ENCODE assay signal across 8 cellular contexts in genomic region chr3:159252772-159253384, GRCh38.
A peak's percentile ranks its signal among the peaks of the same experiment; 100 is the strongest.
DNase-seq lines count a peak whose midpoint lies in the region; ATAC-seq and TF ChIP-seq lines count a peak whose summit lies in the region.

No MANE protein-coding gene starts in this region.

- peak; percentile 48 for TF ChIP-seq CTCF in foreskin fibroblast (IDR thresholded peaks at IDR 0.05; ENCODE audit: low read depth, low read length)

- DNase-seq in GF-D8 (lab: John Stamatoyannopoulos, UW) (peak; percentile 6), HT1080 (ENCODE audit: low read depth) (peak; percentile 86), SHP77 (lab: John Stamatoyannopoulos, UW) (peak; percentile 33 to 44), foreskin fibroblast (peak; percentile 54 to 85), GOT3 (lab: John Stamatoyannopoulos, UW) (no peak)
- no peak for DNase-seq in stimulated activated CD4-positive, alpha-beta T cell treated with anti-CD3 and anti-CD28 coated beads, Interleukin-4, amount 100 ng/mL, for 1 hour

- ATAC-seq in GM18511 (IDR thresholded peaks at IDR 0.05; ENCODE audit: unreplicated experiment) (no peak), GM18517 (IDR thresholded peaks at IDR 0.05; ENCODE audit: unreplicated experiment) (no peak)

- no peak overlapping the region for H3K4me3 ChIP-seq in foreskin fibroblast (ENCODE audit: low read depth in 1 of 2, low read length in 2 of 2)

Comparison
In these comparisons a context has a peak if more than half of its experiments do, and no peak if none do; other contexts are left out.
1. DNase-seq: peak in GF-D8 (single experiment), HT1080 (single experiment), SHP77 (2 of 2) and foreskin fibroblast (2 of 2); none in stimulated activated CD4-positive, alpha-beta T cell treated with anti-CD3 and anti-CD28 coated beads, Interleukin-4, amount 100 ng/mL, for 1 hour (single experiment) and GOT3 (single experiment).